Comparison of ENCODE assay signal across 10 cellular contexts in genomic region chr2:28649481-28650260, GRCh38.
DNase-seq lines count a peak whose midpoint lies in the region; ATAC-seq and TF ChIP-seq lines count a peak whose summit lies in the region.
"Had no signal": no experiment of that assay in that cellular context is flagged by ENCODE, and none has a peak within 500 bp of the region (broad histone marks: within the 10 kb centered on the region; RNA-seq: fewer than 3 reads in every experiment).

No MANE protein-coding gene starts in this region.

- DNase-seq in ACHN (peak; percentile 22), HCT116 (ENCODE audit: low read depth, low spot score) (peak; percentile 60), mucosa of descending colon (peak in 1 of 3 donors; percentile 31), DMS153 (lab: John Stamatoyannopoulos, UW) (no peak), NCI-H1105 treated with DMSO at 0.1 percent for 48 hours (lab: John Stamatoyannopoulos, UW) (no peak), NCI-H748 (lab: John Stamatoyannopoulos, UW; ENCODE audit: unreplicated experiment) (no peak), NCI-H510A treated with DMSO at 0.1 percent for 48 hours (lab: John Stamatoyannopoulos, UW) (no peak)
- no peak for DNase-seq in activated CD8-positive, alpha-beta T cell treated with anti-CD3 and anti-CD28 coated beads, Interleukin-2, amount 10 ng/mL, durations not matched to agents 7 days and 5 days
- DNase-seq: Karpas-422 had no signal

- H3K27ac ChIP-seq in HCT116 (ENCODE audit: low read depth, low read length) = peak overlapping the region; percentile 47

- no peaks in the 10 kb centered on the region for H3K36me3 Mint-ChIP-seq in activated CD8-positive, alpha-beta T cell treated with anti-CD3 and anti-CD28 coated beads, Interleukin-2, amount 10 ng/mL, durations not matched to agents 7 days and 5 days (ENCODE audit: low read depth)

- H3K4me2 ChIP-seq in HCT116 (ENCODE audit: low read length) = peak overlapping the region; percentile 75

- H3K9ac ChIP-seq in HCT116 (ENCODE audit: low read length) = peak overlapping the region; percentile 40

- POLR2A ChIA-PET in HCT116 (lab: Charles Lee) = no interaction called here
- POLR2A ChIA-PET in activated CD8-positive, alpha-beta T cell treated with anti-CD3 and anti-CD28 coated beads, Interleukin-2, amount 10 ng/mL, durations not matched to agents 7 days and 5 days (lab: Charles Lee) = interaction anchor here (0.6 to 0.8 kb wide), 2 partner anchors 33 to 35 kb away, joined by 3 read pairs; no protein-coding TSS in a partner anchor

- TF ChIP-seq CTCF in HCT116 (IDR thresholded peaks at IDR 0.05 in 2 of 3, conservative IDR thresholded peaks at IDR 0.05 in 1 of 3; ENCODE audit: borderline replicate concordance in 1 of 3, insufficient read depth in 1 of 3, low read depth in 2 of 3, low read length in 2 of 3) (no peak), mucosa of descending colon (IDR thresholded peaks at IDR 0.05) (no peak)

- CTCF ChIA-PET in HCT116 (lab: Charles Lee) = no interaction called here
- CTCF ChIA-PET in activated CD8-positive, alpha-beta T cell treated with anti-CD3 and anti-CD28 coated beads, Interleukin-2, amount 10 ng/mL, durations not matched to agents 7 days and 5 days (lab: Charles Lee) = interaction anchor here (0.6 kb wide), 1 partner anchor 106 kb away, joined by 3 read pairs; no protein-coding TSS in a partner anchor

- H3K4me3 ChIP-seq in HCT116 (replicated peaks in 1 of 2; ENCODE audit: low read depth in 1 of 2, low read length in 2 of 2) = peak overlapping the region in 1 of 2 experiments; percentile 33; a peak in 1 of 4 replicates
- H3K4me3 ChIP-seq in mucosa of descending colon = no peak overlapping the region

- H3K4me1 Mint-ChIP-seq in activated CD8-positive, alpha-beta T cell treated with anti-CD3 and anti-CD28 coated beads, Interleukin-2, amount 10 ng/mL, durations not matched to agents 7 days and 5 days (ENCODE audit: low read depth) = peaks cover 12% of the 10 kb centered on the region

- H3K27me3 Mint-ChIP-seq in activated CD8-positive, alpha-beta T cell treated with anti-CD3 and anti-CD28 coated beads, Interleukin-2, amount 10 ng/mL, durations not matched to agents 7 days and 5 days (ENCODE audit: low read depth) = no peaks in the 10 kb centered on the region

- no peaks in the 10 kb centered on the region for H3K36me3 ChIP-seq in HCT116 (ENCODE audit: control insufficient read depth in 1 of 2, insufficient read depth in 2 of 2, low read length in 2 of 2)
- H3K36me3 ChIP-seq in mucosa of descending colon (ENCODE audit: low read depth) = no peaks in the 10 kb centered on the region

- H3K4me3 Mint-ChIP-seq in activated CD8-positive, alpha-beta T cell treated with anti-CD3 and anti-CD28 coated beads, Interleukin-2, amount 10 ng/mL, durations not matched to agents 7 days and 5 days = no peak overlapping the region
- H3K4me3 Mint-ChIP-seq: nephron had no signal

- RAD21 ChIA-PET in HCT116 (lab: Charles Lee; ENCODE audit: low non-redundant PET in 1 of 2, low total read pairs in 2 of 2, uncharacterized antibody in 2 of 2, unreplicated experiment in 2 of 2) = no interaction called here

- ATAC-seq in HCT116 (peak; percentile 89), mucosa of descending colon (peak; percentile 73)
- ATAC-seq in activated CD8-positive, alpha-beta T cell treated with anti-CD3 and anti-CD28 coated beads, Interleukin-2, amount 10 ng/mL, durations not matched to agents 7 days and 5 days = peak; percentile 70

- peak overlapping the region; percentile 85 for H2AFZ ChIP-seq in HCT116 (ENCODE audit: low read depth, low read length, poor library complexity, severe bottlenecking)

- no peaks in the 10 kb centered on the region for H4K20me1 ChIP-seq in HCT116 (ENCODE audit: insufficient read depth)

- no peak for TF ChIP-seq RAD21 in HCT116 (IDR thresholded peaks at IDR 0.05; ENCODE audit: low read depth)

- intact Hi-C loops in HCT116 (cut with micrococcal nuclease) = no loop called here
- intact Hi-C loops in mucosa of descending colon (cut with DNase I, micrococcal nuclease) = no loop called here

- no peaks in the 10 kb centered on the region for H3K9me3 Mint-ChIP-seq in activated CD8-positive, alpha-beta T cell treated with anti-CD3 and anti-CD28 coated beads, Interleukin-2, amount 10 ng/mL, durations not matched to agents 7 days and 5 days (ENCODE audit: insufficient read depth)
- H3K9me3 Mint-ChIP-seq: nephron had no signal

- H3K4me1 ChIP-seq in HCT116 (ENCODE audit: control insufficient read depth in 1 of 2, insufficient read depth in 2 of 2, low read length in 2 of 2) (peaks cover 17 to 27% of the 10 kb centered on the region in 2 experiments), mucosa of descending colon (ENCODE audit: low read depth) (peaks cover 25% of the 10 kb centered on the region)

- H3K9me2 ChIP-seq in HCT116 (ENCODE audit: insufficient read depth) = no peaks in the 10 kb centered on the region

- H3K9me3 ChIP-seq in HCT116 (ENCODE audit: control insufficient read depth in 1 of 2, insufficient read depth in 1 of 2, low read depth in 1 of 2, low read length in 2 of 2) (no peaks in the 10 kb centered on the region), mucosa of descending colon (no peaks in the 10 kb centered on the region)

- H3K79me2 ChIP-seq in HCT116 (ENCODE audit: insufficient read depth, low read length) = no peaks in the 10 kb centered on the region

- no TSS peak for BruUV-seq in HCT116 (replicated peaks; lab: Mats Ljungman, UMichigan)

- no peaks in the 10 kb centered on the region for H3K27me3 ChIP-seq in HCT116 (ENCODE audit: insufficient read depth, low read length)

- TF ChIP-seq POLR2A in HCT116 (IDR thresholded peaks at IDR 0.05; ENCODE audit: borderline replicate concordance, extremely low read depth, insufficient read depth, insufficient read length) = no peak

- H3K27ac Mint-ChIP-seq in activated CD8-positive, alpha-beta T cell treated with anti-CD3 and anti-CD28 coated beads, Interleukin-2, amount 10 ng/mL, durations not matched to agents 7 days and 5 days = peak overlapping the region; percentile 12

- in situ Hi-C loops in ACHN (cut with HindIII; ENCODE audit: low pct_ligation_motif_present, low pct_unique_long_range_greater_than_20kb, low sequenced_read_pairs) = no loop called here

TF ChIP-seq in HCT116, 20 proteins besides CTCF, POLR2A, EP300 and RAD21 (continues in another document):
- TF ChIP-seq, protein P1, sequence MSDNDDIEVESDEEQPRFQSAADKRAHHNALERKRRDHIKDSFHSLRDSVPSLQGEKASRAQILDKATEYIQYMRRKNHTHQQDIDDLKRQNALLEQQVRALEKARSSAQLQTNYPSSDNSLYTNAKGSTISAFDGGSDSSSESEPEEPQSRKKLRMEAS (IDR thresholded peaks at IDR 0.05) = peak; percentile 32
- TF ChIP-seq SRF (IDR thresholded peaks at IDR 0.05; ENCODE audit: low read depth) (0 out of 2 replicates have a peak, but pooled peaks have one; percentile 21), JUND (IDR thresholded peaks at IDR 0.05) (peak; percentile 82), CEBPB (IDR thresholded peaks at IDR 0.05; ENCODE audit: low read depth) (no peak), EGR1 (IDR thresholded peaks at IDR 0.05; ENCODE audit: low read depth) (no peak), ZFX (IDR thresholded peaks at IDR 0.05) (no peak), SP1 (IDR thresholded peaks at IDR 0.05; ENCODE audit: low read depth) (peak; percentile 61), SIN3A (IDR thresholded peaks at IDR 0.05; ENCODE audit: low read depth) (no peak; the same call in 1 of the 2 replicates), REST (IDR thresholded peaks at IDR 0.05; ENCODE audit: low read depth) (no peak), EZH2 (IDR thresholded peaks at IDR 0.05) (no peak), CBX3 (IDR thresholded peaks at IDR 0.05; ENCODE audit: low read depth) (no peak), TCF7L2 (IDR thresholded peaks at IDR 0.05; ENCODE audit: borderline replicate concordance, extremely low read depth, insufficient read depth, insufficient read length) (peak; percentile 83)
- TF ChIP-seq, protein P2, sequence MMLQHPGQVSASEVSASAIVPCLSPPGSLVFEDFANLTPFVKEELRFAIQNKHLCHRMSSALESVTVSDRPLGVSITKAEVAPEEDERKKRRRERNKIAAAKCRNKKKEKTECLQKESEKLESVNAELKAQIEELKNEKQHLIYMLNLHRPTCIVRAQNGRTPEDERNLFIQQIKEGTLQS (IDR thresholded peaks at IDR 0.05) = no peak

Comparison
In these comparisons a context has a peak if more than half of its experiments do, and no peak if none do; other contexts are left out.
1. DNase-seq: peak in ACHN (single experiment) and HCT116 (single experiment); none in activated CD8-positive, alpha-beta T cell treated with anti-CD3 and anti-CD28 coated beads, Interleukin-2, amount 10 ng/mL, durations not matched to agents 7 days and 5 days (single experiment), DMS153 (single experiment), NCI-H1105 treated with DMSO at 0.1 percent for 48 hours (single experiment), NCI-H748 (single experiment) and NCI-H510A treated with DMSO at 0.1 percent for 48 hours (single experiment).
2. Peak in every context shown above with its lines, with median percentiles within 50 percentile points of each other: ATAC-seq.